ENCODE assay signal across 1 cellular context in the genomic region with DNA sequence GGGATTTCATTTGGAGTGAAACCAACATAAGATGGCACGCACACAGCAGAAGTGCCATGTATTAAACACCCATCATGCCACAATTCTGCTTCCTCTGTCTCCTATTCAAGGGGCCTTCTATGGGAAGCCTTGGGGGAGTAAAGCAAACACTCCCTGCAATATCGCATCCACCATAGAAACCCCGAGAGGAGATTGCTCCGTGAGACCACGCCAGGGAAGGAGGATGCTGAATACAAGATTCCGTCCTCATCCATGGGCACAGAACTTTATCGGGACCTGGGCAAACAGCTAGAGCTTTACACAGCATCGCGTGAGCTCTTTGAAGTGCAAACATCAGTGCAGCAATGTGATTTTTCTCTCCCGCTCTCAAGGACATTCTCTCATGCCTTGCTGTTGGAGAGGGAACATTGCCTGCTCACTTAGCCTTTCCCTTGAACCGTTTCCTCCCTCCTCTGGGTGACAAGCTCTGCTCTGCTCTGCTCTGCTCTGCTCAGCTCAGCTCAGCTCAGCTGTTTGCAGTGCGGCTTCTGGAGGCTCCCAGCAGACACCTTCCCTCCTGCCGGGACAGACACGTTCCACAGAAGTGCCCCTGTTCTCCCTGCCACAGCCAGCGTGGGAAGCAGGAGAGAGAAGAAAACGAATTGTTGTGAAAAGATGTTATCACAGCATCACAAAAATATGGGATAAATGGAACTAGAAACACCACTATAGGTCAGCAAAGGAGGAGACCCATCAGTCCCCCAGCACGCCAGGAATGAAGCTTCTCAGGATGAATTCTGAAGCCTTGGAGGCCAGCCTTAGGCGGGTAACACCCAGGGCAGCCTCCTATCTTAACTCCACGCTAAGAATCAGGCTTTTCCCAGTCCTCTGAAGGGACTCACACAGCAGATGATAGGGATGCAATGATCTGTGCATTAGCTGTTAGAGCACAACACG.
TF ChIP-seq lines count a peak whose summit lies in the region.

No MANE protein-coding gene starts in this region.

TF ChIP-seq in K562, 482 proteins besides CTCF, POLR2A, EP300 and RAD21:
- TF ChIP-seq KAT7 (CRISPR knock-in tag; IDR thresholded peaks at IDR 0.05; ENCODE audit: borderline replicate concordance) (0 out of 2 replicates have a peak, but pooled peaks have one; percentile 12), JUN (IDR thresholded peaks at IDR 0.05; ENCODE audit: borderline replicate concordance, low read depth, low read length) (no peak), JUN (CRISPR knock-in tag; IDR thresholded peaks at IDR 0.05; ENCODE audit: borderline replicate concordance) (no peak)
